ENCODE assay signal across 25 cellular contexts in the genomic region with DNA sequence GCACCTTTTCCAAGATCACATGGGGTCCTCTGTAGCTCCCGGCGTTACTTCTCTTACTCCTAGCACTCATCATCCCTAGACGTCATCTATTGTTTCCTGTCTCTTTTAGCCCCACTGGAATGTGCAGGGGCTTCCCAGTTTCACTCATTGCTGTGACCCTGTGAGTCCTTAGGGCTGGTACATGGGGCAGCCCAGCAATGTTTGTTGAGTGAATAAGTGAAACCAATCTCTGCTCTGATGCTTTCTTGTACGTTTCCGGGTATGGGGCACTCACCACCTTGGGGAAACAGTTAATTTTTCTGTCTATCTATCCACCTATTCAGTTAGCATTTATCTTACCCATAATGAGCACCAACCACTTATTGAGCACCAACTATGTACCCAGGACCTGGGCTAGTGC. TPM values are rescaled to one million over a fixed set of nuclear protein-coding genes. Genes with fewer than 3 reads are reported as not detected.
A peak's percentile ranks its signal among the peaks of the same experiment; 100 is the strongest.
DNase-seq lines count a peak whose midpoint lies in the region; ATAC-seq, FAIRE-seq and TF ChIP-seq lines count a peak whose summit lies in the region.
"Had no signal": no experiment of that assay in that cellular context is flagged by ENCODE, and none has a peak within 500 bp of the region (broad histone marks: within the 10 kb centered on the region; RNA-seq: fewer than 3 reads in every experiment).

No MANE protein-coding gene starts in this region.

- H3K9me3 Mint-ChIP-seq in neural progenitor cell: peaks cover 2% of the 10 kb centered on the region

- H3K36me3 Mint-ChIP-seq in neural progenitor cell: no peaks in the 10 kb centered on the region
- H3K36me3 Mint-ChIP-seq: CD14-positive monocyte; CD4-positive, alpha-beta memory T cell; CD4-positive, CD25-positive, alpha-beta regulatory T cell; CD8-positive, alpha-beta memory T cell had no signal

- WGBS in K562 (ENCODE audit: insufficient coverage, low coverage, missing lambda C conversion rate): 3% methylated on average over 5 of the region's 5 CpGs

- no TSS peak for BruUV-seq in K562 (replicated peaks; lab: Mats Ljungman, UMichigan)

- CTCF ChIA-PET in HEK293 (lab: Yijun Ruan, JAX) (no interaction called here), K562 (lab: Yijun Ruan, JAX; ENCODE audit: low intra/inter-chr PET ratio) (no interaction called here)

- FAIRE-seq in G401.6 (lab: Jason Lieb, UNC): peak; percentile 51
- no peak for FAIRE-seq in K562 (lab: Jason Lieb, UNC)
- FAIRE-seq: A204.1, GM12891 had no signal

- H3K4me2 ChIP-seq in K562 (ENCODE audit: insufficient read depth, low read length) (no peak overlapping the region), neural progenitor cell (no peak overlapping the region)

- H3K4me1 ChIP-seq in HEK293 (ENCODE audit: control insufficient read depth, insufficient read depth, low read length) (no peaks in the 10 kb centered on the region), K562 (replicated peaks in 1 of 2; ENCODE audit: control insufficient read depth in 2 of 2, insufficient read depth in 2 of 2, low read length in 2 of 2) (peaks cover 0 to 6% of the 10 kb centered on the region in 2 experiments; a peak in 1 of 5 replicates), neural progenitor cell (peaks cover 13% of the 10 kb centered on the region)
- H3K4me1 ChIP-seq: BE2C had no signal

- TF ChIP-seq POLR2A in K562 (conservative IDR thresholded peaks at IDR 0.05): no peak

- peaks cover 21% of the 10 kb centered on the region; the same call in 1 of the 2 replicates for H4K20me1 ChIP-seq in K562 (replicated peaks; ENCODE audit: control insufficient read depth, insufficient read depth, low read length)
- peaks cover 29% of the 10 kb centered on the region for H4K20me1 ChIP-seq in neural progenitor cell (ENCODE audit: low read depth)

- POLR2A ChIA-PET in HEK293 (lab: Yijun Ruan, JAX) (interaction anchor here (0.5 kb wide), 1 partner anchor 12 kb away, joined by 4 read pairs; no protein-coding TSS in a partner anchor), K562 (lab: Yijun Ruan, JAX) (interaction anchor here (0.9 kb wide), 1 partner anchor 8 kb away, joined by 3 read pairs; no protein-coding TSS in a partner anchor)

- H3K27me3 Mint-ChIP-seq in neural progenitor cell (ENCODE audit: insufficient read depth, low read depth): peaks cover 69% of the 10 kb centered on the region

- peaks cover 31% of the 10 kb centered on the region for H3K4me1 Mint-ChIP-seq in neural progenitor cell
- H3K4me1 Mint-ChIP-seq: CD14-positive monocyte had no signal

- H3K36me3 ChIP-seq in HEK293 (ENCODE audit: control insufficient read depth in 2 of 2, insufficient read depth in 1 of 2, low read length in 2 of 2) (no peaks in the 10 kb centered on the region), K562 (ENCODE audit: control insufficient read depth, insufficient read depth, low read length) (no peaks in the 10 kb centered on the region), neural progenitor cell (no peaks in the 10 kb centered on the region)
- H3K36me3 ChIP-seq: BE2C, BLaER1 had no signal

- H3K4me3 ChIP-seq in HEK293 (ENCODE audit: low read depth, low read length) (no peak overlapping the region), K562 (no peak overlapping the region), neural progenitor cell (no peak overlapping the region)
- H3K4me3 ChIP-seq: BLaER1 had no signal

- intact Hi-C loops in K562 (cut with micrococcal nuclease): loop anchor here (10.0 kb wide), 1 partner anchor 201 kb away; no protein-coding TSS in a partner anchor

- peaks cover 12% of the 10 kb centered on the region for H3F3A ChIP-seq in neural progenitor cell (ENCODE audit: low read depth)

- H3K27me3 ChIP-seq in K562 (ENCODE audit: control insufficient read depth in 2 of 2, insufficient read depth in 2 of 2, low read length in 2 of 2) (peaks cover 35 to 75% of the 10 kb centered on the region in 2 experiments), neural progenitor cell (peaks cover 100% of the 10 kb centered on the region)

- TF ChIP-seq EP300 in K562 (IDR thresholded peaks at IDR 0.05; ENCODE audit: low read length): no peak

- H3K9ac ChIP-seq in K562 (ENCODE audit: insufficient read depth in 1 of 2, low read depth in 2 of 2, low read length in 2 of 2) (no peak overlapping the region), neural progenitor cell (no peak overlapping the region)
- H3K9ac ChIP-seq: BLaER1 had no signal

- no peak for TF ChIP-seq RAD21 in K562 (CRISPR knock-in tag; conservative IDR thresholded peaks at IDR 0.05 in 1 of 2, IDR thresholded peaks at IDR 0.05 in 1 of 2)

- DNase-seq in K562 (ENCODE audit: extremely low read depth in 1 of 4, low spot score in 3 of 4) (no peak), neural progenitor cell (ENCODE audit: low spot score) (peak; percentile 34), globus pallidus (ENCODE audit: low spot score) (no peak)
- DNase-seq: 8988T; ACHN; C1 segment of cervical spinal cord; CD4-positive, alpha-beta memory T cell; CD4-positive, CD25-positive, alpha-beta regulatory T cell; CD8-positive, alpha-beta memory T cell; COR-L47; DMS 273 treated with DMSO at 0.1 percent for 48 hours; DMS153; DMS79; DND-41; EL; GF-D8 had no signal

- H3K4me3 Mint-ChIP-seq in neural progenitor cell: no peak overlapping the region
- H3K4me3 Mint-ChIP-seq: CD4-positive, alpha-beta memory T cell; CD4-positive, CD25-positive, alpha-beta regulatory T cell; CD8-positive, alpha-beta memory T cell had no signal

- no peaks in the 10 kb centered on the region for H3K79me2 ChIP-seq in K562 (ENCODE audit: control insufficient read depth, insufficient read depth, low read length)
- no peaks in the 10 kb centered on the region for H3K79me2 ChIP-seq in neural progenitor cell (ENCODE audit: low read depth)

- no peak overlapping the region for H3K27ac Mint-ChIP-seq in neural progenitor cell
- H3K27ac Mint-ChIP-seq: CD14-positive monocyte; CD4-positive, alpha-beta memory T cell; CD4-positive, CD25-positive, alpha-beta regulatory T cell; CD8-positive, alpha-beta memory T cell had no signal

- no peaks in the 10 kb centered on the region for H3K9me1 ChIP-seq in K562 (ENCODE audit: control insufficient read depth, insufficient read depth, low read length)

- H3K9me3 ChIP-seq in HEK293 (ENCODE audit: control insufficient read depth, insufficient read depth, low read depth, low read length): no peaks in the 10 kb centered on the region
- no peaks in the 10 kb centered on the region for H3K9me3 ChIP-seq in K562 (replicated peaks; ENCODE audit: control insufficient read depth, insufficient read depth, low read depth, low read length)
- H3K9me3 ChIP-seq in neural progenitor cell (ENCODE audit: low read depth): no peaks in the 10 kb centered on the region
- H3K9me3 ChIP-seq: BE2C, BLaER1 had no signal

- H2AFZ ChIP-seq in K562 (ENCODE audit: low read depth, low read length) (no peak overlapping the region), neural progenitor cell (replicated peaks) (no peak overlapping the region)

- TF ChIP-seq CTCF in HEK293 (tag by site-specific recombination; IDR thresholded peaks at IDR 0.05) (no peak), K562 (IDR thresholded peaks at IDR 0.05 in 2 of 3, conservative IDR thresholded peaks at IDR 0.05 in 1 of 3; ENCODE audit: insufficient read depth in 2 of 3, low read depth in 1 of 3, low read length in 3 of 3) (no peak), neural progenitor cell (IDR thresholded peaks at IDR 0.05) (no peak)

- in situ Hi-C loops in K562 (cut with MboI): no loop called here

- ATAC-seq in K562: no peak
- no peak for ATAC-seq in activated CD4-positive, CD25-positive, alpha-beta regulatory T cell treated with anti-CD3 and anti-CD28 coated beads, Interleukin-2, amount 50 U/mL, for 24 hours
- no peak for ATAC-seq in GM19328 (IDR thresholded peaks at IDR 0.05; ENCODE audit: unreplicated experiment)

- H3K27ac ChIP-seq in HEK293 (ENCODE audit: extremely low read depth, low read depth, low read length): no peak overlapping the region
- H3K27ac ChIP-seq in K562 (ENCODE audit: extremely low read depth, low read depth, low read length): no peak overlapping the region
- H3K27ac ChIP-seq in neural progenitor cell: no peak overlapping the region
- H3K27ac ChIP-seq: BLaER1 had no signal

TF ChIP-seq in HEK293, 187 proteins besides CTCF, POLR2A, EP300 and RAD21:
- no peak for TF ChIP-seq ZNF112 (tag by site-specific recombination; IDR thresholded peaks at IDR 0.05)
- 0 out of 2 replicates have a peak, but pooled peaks have one; percentile 10 for TF ChIP-seq ZNF335 (tag by site-specific recombination; conservative IDR thresholded peaks at IDR 0.05)

TF ChIP-seq in K562, 482 proteins besides CTCF, POLR2A, EP300 and RAD21:
- peak; percentile 91 for TF ChIP-seq ZNF3 (CRISPR knock-in tag; IDR thresholded peaks at IDR 0.05)
- TF ChIP-seq CEBPG (CRISPR knock-in tag; IDR thresholded peaks at IDR 0.05): no peak
- 0 out of 4 replicates have a peak, but pooled peaks of 1 of the 2 experiments have one; percentile 1 for TF ChIP-seq CEBPG (tag; conservative IDR thresholded peaks at IDR 0.05 in 1 of 2, IDR thresholded peaks at IDR 0.05 in 1 of 2)
- TF ChIP-seq HLTF (IDR thresholded peaks at IDR 0.05): no peak

RNA-seq across cellular contexts. Expression of gene MSX1, which starts 16.1 kb away (rescaled TPM):
- 0.56 and 1.8 TPM in 2 replicates for total RNA-seq in K562 (2011; cell fraction: chromatin; rRNA removed; ENCODE audit: low replicate concordance)
- total RNA-seq in K562 (2011; cell fraction: nucleolus; rRNA removed): 1.8 and 2.5 TPM in 2 replicates
- total RNA-seq in K562 (2011; cell fraction: nucleoplasm; rRNA removed): 1.0 and 1.3 TPM in 2 replicates
- 4.9 and 6.5 TPM in 2 replicates for total RNA-seq in K562 (2014; rRNA removed)
- 1.3 and 1.6 TPM in 2 replicates for total RNA-seq in K562 (2014; rRNA removed; fragmentation: Illumina TruSeq; extraction: Trizol)
- total RNA-seq in K562 (2015; rRNA removed; fragmentation: Illumina TruSeq; extraction: Trizol): 1.6 and 2.3 TPM in 2 replicates
- total RNA-seq in K562 (2021): 6.1 and 6.3 TPM in 2 replicates
- polyA plus RNA-seq in K562 (2011; rRNA removed): 2.7 and 4.0 TPM in 2 replicates
- 2.9 and 12.3 TPM in 2 replicates for polyA plus RNA-seq in K562 (2011; cell fraction: cytosol; rRNA removed)
- 4.8 and 6.3 TPM in 2 replicates for polyA plus RNA-seq in K562 (2011; cell fraction: nucleus; rRNA removed)
- polyA plus RNA-seq in K562 (2012): 2.0 and 7.0 TPM in 2 replicates
- polyA plus RNA-seq in K562 (2014; fragmentation: Illumina TruSeq; extraction: Trizol): 1.3 and 1.9 TPM in 2 replicates
- 1 to 10 TPM; 1.4 to 1.8 TPM for polyA plus RNA-seq in K562 (2014; fragmentation: Nextera tagmentation; extraction: Ambion mirVana)
- polyA plus RNA-seq in K562 (2014; rRNA removed): 6.0 and 8.3 TPM in 2 replicates
- 0.21 and 0.30 TPM in 2 replicates for polyA minus RNA-seq in K562 (2011; rRNA and poly(A)+ RNA removed)
- polyA minus RNA-seq in K562 (2011; cell fraction: cytosol; rRNA and poly(A)+ RNA removed): 0.73 and 2.4 TPM in 2 replicates
- 1.8 and 2.2 TPM in 2 replicates for polyA minus RNA-seq in K562 (2011; cell fraction: nucleus; rRNA and poly(A)+ RNA removed)
- 0.65 TPM in 1 of 2 replicates, not detected in the other for total RNA-seq in neural progenitor cell (ENCODE audit: low replicate concordance)
- total RNA-seq: CD4-positive, alpha-beta memory T cell had no signal
- polyA plus RNA-seq: CD14-positive monocyte; CD4-positive, alpha-beta memory T cell; CD8-positive, alpha-beta memory T cell had no signal
